34 cellular contexts compared by ENCODE assay signal in the genomic region with DNA sequence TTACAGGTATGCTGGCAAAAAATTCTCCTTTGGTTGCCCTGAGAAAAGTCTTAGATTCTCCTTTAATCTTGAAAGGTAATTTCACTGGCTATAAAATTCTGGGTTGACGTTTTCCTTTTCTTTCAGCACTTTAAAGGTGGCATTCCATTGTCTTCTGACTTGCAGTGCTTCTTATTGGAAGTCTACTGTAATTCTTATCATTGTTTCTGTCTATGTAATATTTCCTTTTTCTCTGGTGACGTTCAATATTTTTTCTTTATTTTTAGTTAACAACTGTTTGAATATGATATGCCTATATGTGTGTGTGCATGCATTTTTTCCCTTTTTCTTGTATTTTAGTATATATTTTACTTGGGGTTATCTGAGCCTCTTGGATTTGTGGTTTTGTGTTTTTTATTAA.
"Had no signal": no experiment of that assay in that cellular context is flagged by ENCODE, and none has a peak within 500 bp of the region (broad histone marks: within the 10 kb centered on the region; RNA-seq: fewer than 3 reads in every experiment).

No MANE protein-coding gene starts in this region.

- DNase-seq: Karpas-422, Kasumi-1, MG63, MM.1S, MV-4-11, NCI-H1048, NCI-H1092, NCI-H1092 treated with DMSO at 0.1 percent for 48 hours, NCI-H1105, NCI-H1105 treated with DMSO at 0.1 percent for 48 hours, NCI-H1417, NCI-H1417 treated with DMSO at 0.1 percent for 48 hours, NCI-H1436, NCI-H1436 treated with DMSO at 0.1 percent for 48 hours, NCI-H146, NCI-H1694, NCI-H1694 treated with DMSO at 0.1 percent for 48 hours, NCI-H187, NCI-H187 treated with DMSO at 0.1 percent for 48 hours, NCI-H1930, NCI-H2029, NCI-H2029 treated with DMSO at 0.1 percent for 48 hours, NCI-H2081, NCI-H2081 treated with DMSO at 0.1 percent for 48 hours, NCI-H2107, NCI-H2171, NCI-H2171 treated with DMSO at 0.1 percent for 48 hours, NCI-H226, NCI-H345, NCI-H446, NCI-H446 treated with DMSO at 0.1 percent for 48 hours, NCI-H510A, NCI-H510A treated with DMSO at 0.1 percent for 48 hours, NCI-H524 had no signal

- H3K27me3 ChIP-seq: MG63 had no signal

- H3K36me3 ChIP-seq: MG63 had no signal

- H3K4me3 ChIP-seq: MG63 had no signal

- H3K9me3 ChIP-seq: MG63 had no signal
